Comparison of ENCODE assay signal across 24 cellular contexts in genomic region chr18:8851659-8852058, GRCh38.
DNase-seq lines count a peak whose midpoint lies in the region; ATAC-seq, FAIRE-seq and TF ChIP-seq lines count a peak whose summit lies in the region.
"Had no signal": no experiment of that assay in that cellular context is flagged by ENCODE, and none has a peak within 500 bp of the region (broad histone marks: within the 10 kb centered on the region; RNA-seq: fewer than 3 reads in every experiment).

No MANE protein-coding gene starts in this region.

- FAIRE-seq in astrocyte (lab: Jason Lieb, UNC) = no peak
- FAIRE-seq: A204.1, G401.6, GM12892, H54 had no signal

- H3K4me3 Mint-ChIP-seq in astrocyte (ENCODE audit: unreplicated experiment) = no peak overlapping the region
- no peak overlapping the region for H3K4me3 Mint-ChIP-seq in endodermal cell
- H3K4me3 Mint-ChIP-seq in neural crest cell = no peak overlapping the region
- H3K4me3 Mint-ChIP-seq: B cell; CD14-positive monocyte; CD4-positive, alpha-beta T cell; GM23338; HFFc6 had no signal

- H3K27ac Mint-ChIP-seq in astrocyte (ENCODE audit: unreplicated experiment) (no peak overlapping the region), endodermal cell (no peak overlapping the region), neural crest cell (ENCODE audit: unreplicated experiment) (peak overlapping the region; percentile 38)
- H3K27ac Mint-ChIP-seq: B cell; CD14-positive monocyte; CD4-positive, alpha-beta T cell; GM23338; HFFc6 had no signal

- WGBS in endodermal cell (ENCODE audit: insufficient coverage in 1 of 2, insufficient read length in 1 of 2), 2 experiments = 67 to 86% methylated on average over 2 of the region's 2 CpGs

- H3K27ac ChIP-seq in BLaER1 (0 out of 2 replicates have a peak overlapping the region, but pooled peaks have one; percentile 10), astrocyte (ENCODE audit: low read depth, low read length) (no peak overlapping the region), endodermal cell (ENCODE audit: low read depth, low read length) (peak overlapping the region; percentile 11)
- H3K27ac ChIP-seq: 22Rv1; BLaER1 treated with 17β-estradiol and CSF1 and Interleukin-3, amounts not matched to agents 10 nM and 100 nM had no signal

- H3K4me1 ChIP-seq in BLaER1 (peaks cover 47% of the 10 kb centered on the region), astrocyte (ENCODE audit: insufficient read depth, low read length) (peaks cover 9% of the 10 kb centered on the region), endodermal cell (ENCODE audit: control insufficient read depth, insufficient read depth, low read length) (no peaks in the 10 kb centered on the region)
- H3K4me1 ChIP-seq: HAP-1 had no signal

- no peak overlapping the region for H2AFZ ChIP-seq in astrocyte (ENCODE audit: low read depth, low read length)
- H2AFZ ChIP-seq: GM23338 had no signal

- H3K9me3 ChIP-seq in BLaER1 (peaks cover 7% of the 10 kb centered on the region; the same call in 1 of the 2 replicates), astrocyte (ENCODE audit: insufficient read depth, low read depth, low read length) (no peaks in the 10 kb centered on the region), endodermal cell (ENCODE audit: control insufficient read depth, low read length) (no peaks in the 10 kb centered on the region)
- H3K9me3 ChIP-seq: HAP-1 had no signal

- H3K4me2 ChIP-seq in BLaER1 (no peak overlapping the region), astrocyte (ENCODE audit: low read length) (no peak overlapping the region)
- H3K4me2 ChIP-seq: GM23338 had no signal

- H3K27me3 Mint-ChIP-seq in astrocyte (ENCODE audit: low read depth, unreplicated experiment) (peaks cover 2% of the 10 kb centered on the region), endodermal cell (ENCODE audit: insufficient read depth) (peaks cover 20% of the 10 kb centered on the region), neural crest cell (ENCODE audit: low read depth) (no peaks in the 10 kb centered on the region)

- no peaks in the 10 kb centered on the region for H4K20me1 ChIP-seq in BLaER1
- no peaks in the 10 kb centered on the region for H4K20me1 ChIP-seq in astrocyte (ENCODE audit: insufficient read depth, low read length)
- H4K20me1 ChIP-seq: BLaER1 treated with 17β-estradiol and CSF1 and Interleukin-3, amounts not matched to agents 10 nM and 100 nM had no signal

- ATAC-seq in stimulated activated naive CD8-positive, alpha-beta T cell treated with anti-CD3 and anti-CD28 coated beads, Interleukin-15, Interleukin-2, amounts not matched to agents 100 U/mL and 50 U/mL, for 24 hours = no peak
- ATAC-seq: GM23338 had no signal

- H3K36me3 Mint-ChIP-seq in astrocyte (ENCODE audit: low read depth, unreplicated experiment) (peaks cover 2% of the 10 kb centered on the region), endodermal cell (ENCODE audit: low read depth) (no peaks in the 10 kb centered on the region), neural crest cell (ENCODE audit: low read depth) (no peaks in the 10 kb centered on the region)
- H3K36me3 Mint-ChIP-seq: CD14-positive monocyte had no signal

- H3K27me3 ChIP-seq in BLaER1 (no peaks in the 10 kb centered on the region), astrocyte (ENCODE audit: insufficient read depth, low read length) (no peaks in the 10 kb centered on the region), endodermal cell (ENCODE audit: control insufficient read depth, insufficient read depth, low read length, poor library complexity, severe bottlenecking) (peaks cover 14% of the 10 kb centered on the region)
- H3K27me3 ChIP-seq: BLaER1 treated with 17β-estradiol and CSF1 and Interleukin-3, amounts not matched to agents 10 nM and 100 nM had no signal

- peaks cover 5% of the 10 kb centered on the region for H3K9me3 Mint-ChIP-seq in astrocyte (ENCODE audit: unreplicated experiment)
- H3K9me3 Mint-ChIP-seq in endodermal cell = no peaks in the 10 kb centered on the region
- no peaks in the 10 kb centered on the region for H3K9me3 Mint-ChIP-seq in neural crest cell
- H3K9me3 Mint-ChIP-seq: CD4-positive, alpha-beta T cell; GM23338; HFFc6 had no signal

- no peak overlapping the region for H3K4me3 ChIP-seq in BLaER1
- no peak overlapping the region for H3K4me3 ChIP-seq in astrocyte (ENCODE audit: insufficient read depth, low read depth, low read length)
- no peak overlapping the region for H3K4me3 ChIP-seq in endodermal cell (ENCODE audit: low read length)
- H3K4me3 ChIP-seq: BLaER1 treated with 17β-estradiol and CSF1 and Interleukin-3, amounts not matched to agents 10 nM and 100 nM; GM23338; HAP-1 had no signal

- H3K36me3 ChIP-seq in BLaER1 (no peaks in the 10 kb centered on the region), astrocyte (ENCODE audit: insufficient read depth, low read length) (no peaks in the 10 kb centered on the region), endodermal cell (ENCODE audit: control insufficient read depth, insufficient read depth, low read length) (no peaks in the 10 kb centered on the region)
- H3K36me3 ChIP-seq: BLaER1 treated with 17β-estradiol and CSF1 and Interleukin-3, amounts not matched to agents 10 nM and 100 nM; HAP-1 had no signal

- H3K4me1 Mint-ChIP-seq in astrocyte (ENCODE audit: low read depth, unreplicated experiment) (peaks cover 17% of the 10 kb centered on the region), endodermal cell (peaks cover 1% of the 10 kb centered on the region), neural crest cell (peaks cover 27% of the 10 kb centered on the region)
- H3K4me1 Mint-ChIP-seq: B cell, CD14-positive monocyte had no signal

- TF ChIP-seq CTCF in astrocyte (IDR thresholded peaks at IDR 0.05; ENCODE audit: insufficient read depth, low read depth, low read length) (no peak), endodermal cell (conservative IDR thresholded peaks at IDR 0.05) (no peak), neural crest cell (conservative IDR thresholded peaks at IDR 0.05) (no peak)

- H3K79me2 ChIP-seq in astrocyte (ENCODE audit: insufficient read depth, low read length) = no peaks in the 10 kb centered on the region

- H3K9ac ChIP-seq in BLaER1 (no peak overlapping the region), astrocyte (ENCODE audit: low read length) (no peak overlapping the region), endodermal cell (ENCODE audit: extremely low read depth, low read length, poor library complexity, severe bottlenecking) (no peak overlapping the region)
- H3K9ac ChIP-seq: BLaER1 treated with 17β-estradiol and CSF1 and Interleukin-3, amounts not matched to agents 10 nM and 100 nM had no signal

- DNase-seq in astrocyte (ENCODE audit: low read depth) (peak; percentile 51), endodermal cell (no peak), neural crest cell (ENCODE audit: low read depth, low spot score) (no peak), NCI-H2227 treated with DMSO at 0.1 percent for 48 hours (lab: John Stamatoyannopoulos, UW) (no peak), NCI-H1105 treated with DMSO at 0.1 percent for 48 hours (lab: John Stamatoyannopoulos, UW) (no peak)
- no peak for DNase-seq in activated CD4-positive, alpha-beta T cell treated with anti-CD3 and anti-CD28 coated beads for 48 hours
- DNase-seq in stimulated activated naive CD8-positive, alpha-beta T cell treated with anti-CD3 and anti-CD28 coated beads, Interleukin-15, Interleukin-2, amounts not matched to agents 100 U/mL and 50 U/mL, for 24 hours = no peak
- DNase-seq: Calu3; CD4-positive, alpha-beta T cell; COR-L47; DMS53; DMS79 treated with DMSO at 0.1 percent for 48 hours; HFFc6 had no signal
